5 cellular contexts compared by ENCODE assay signal in genomic region chr7:154060551-154060950, GRCh38. TPM values are rescaled to one million over a fixed set of nuclear protein-coding genes. Genes with fewer than 3 reads are reported as not detected.
"Had no signal": no experiment of that assay in that cellular context is flagged by ENCODE, and none has a peak within 500 bp of the region (broad histone marks: within the 10 kb centered on the region; RNA-seq: fewer than 3 reads in every experiment).

No MANE protein-coding gene starts in this region.

RNA-seq across cellular contexts. Expression of gene DPP6, which starts 8.4 kb away (rescaled TPM):
- total RNA-seq: OCI-LY7, PC-3, PC-9, SJCRH30, SJSA1 had no signal
